Comparison of ENCODE assay signal across 8 cellular contexts in the genomic region with DNA sequence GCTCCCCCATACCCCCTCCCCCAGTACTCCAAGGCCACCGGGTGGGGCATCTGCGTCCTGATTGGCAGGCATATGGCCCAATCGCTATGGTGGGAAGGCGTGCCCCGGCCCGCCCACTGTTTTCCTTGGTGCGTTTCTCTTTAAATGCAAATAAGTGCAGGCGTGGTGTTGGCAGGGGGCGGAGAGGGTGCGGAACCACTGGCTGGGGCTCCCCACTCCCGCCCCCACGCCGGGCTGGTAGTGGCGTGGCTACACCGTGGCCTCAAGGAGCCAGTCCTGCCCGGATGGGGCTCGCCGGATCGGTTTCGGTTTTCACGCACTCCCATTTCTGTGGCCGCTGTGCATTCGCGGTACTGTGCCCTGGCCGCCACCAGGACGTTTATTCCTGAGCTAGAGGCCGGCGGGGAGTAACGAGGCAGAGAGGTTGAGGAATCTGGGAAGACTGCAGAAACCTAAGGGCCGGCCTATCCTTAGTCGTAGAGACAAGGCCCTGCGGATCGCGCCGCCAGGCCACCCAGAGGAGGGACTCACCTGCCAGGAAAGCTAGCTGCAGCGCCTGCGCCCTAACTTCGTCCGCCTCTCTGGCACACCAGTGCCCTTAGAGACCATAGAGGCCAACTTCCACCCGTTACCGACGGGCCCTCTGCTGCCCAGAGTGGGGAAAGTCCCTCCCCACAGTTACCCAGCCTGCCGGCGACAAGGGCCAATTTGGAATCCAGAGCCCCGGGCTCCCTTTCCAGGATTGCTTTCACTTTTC. TPM values are rescaled to one million over a fixed set of nuclear protein-coding genes. Genes with fewer than 3 reads are reported as not detected.
DNase-seq lines count a peak whose midpoint lies in the region; TF ChIP-seq lines count a peak whose summit lies in the region.

No MANE protein-coding gene starts in this region.

- H3K9me3 Mint-ChIP-seq in Caco-2 (ENCODE audit: unreplicated experiment) = no peaks in the 10 kb centered on the region
- H3K9me3 Mint-ChIP-seq in mesothelial cell of epicardium = peaks cover 4% of the 10 kb centered on the region

- DNase-seq in Caco-2 (peak; percentile 92 to 94), GM20000 (ENCODE audit: low spot score) (peak; percentile 92), HS-5 (ENCODE audit: low read depth) (peak; percentile 72), NOMO-1 treated with DMSO at 0.1 percent for 48 hours (lab: John Stamatoyannopoulos, UW; ENCODE audit: unreplicated experiment) (peak; percentile 80), mesothelial cell of epicardium (ENCODE audit: low spot score in 2 of 2, unreplicated experiment in 2 of 2) (peak; percentile 71 to 88)
- peak; percentile 73 for DNase-seq in activated CD8-positive, alpha-beta memory T cell treated with anti-CD3 and anti-CD28 coated beads, Interleukin-2, amount 50 U/mL, for 1 hour (ENCODE audit: extremely low read depth)
- peak; percentile 71 to 79 for DNase-seq in stimulated activated CD8-positive, alpha-beta memory T cell treated with anti-CD3 and anti-CD28 coated beads, Interleukin-15, amount 100 ng/mL, for 4 hours (ENCODE audit: low read depth in 2 of 2)

- H3K27me3 ChIP-seq in Caco-2 (replicated peaks; ENCODE audit: control insufficient read depth, insufficient read depth, low read length) (no peaks in the 10 kb centered on the region), endocrine pancreas (ENCODE audit: control insufficient read depth, insufficient read depth, low read length) (no peaks in the 10 kb centered on the region)

- intact Hi-C loops in Caco-2 (cut with micrococcal nuclease; ENCODE audit: unreplicated experiment) = loop anchor here (1.0 to 10.0 kb wide), 5 partner anchors 17 to 452 kb away; a partner anchor contains a TSS

- CTCF ChIA-PET in Caco-2 (lab: Charles Lee) = interaction anchor here (0.6 to 2.7 kb wide), 3 partner anchors 17 to 1200 kb away, joined by 3 to 12 read pairs (median 6); no protein-coding TSS in a partner anchor

- BruUV-seq in Caco-2 (replicated peaks; lab: Mats Ljungman, UMichigan) = TSS peak; percentile 84

- H3K9me3 ChIP-seq in Caco-2 (no peaks in the 10 kb centered on the region), endocrine pancreas (ENCODE audit: control insufficient read depth, low read length) (no peaks in the 10 kb centered on the region)

- H3K36me3 Mint-ChIP-seq in Caco-2 (ENCODE audit: insufficient read depth, unreplicated experiment) (no peaks in the 10 kb centered on the region), mesothelial cell of epicardium (no peaks in the 10 kb centered on the region)

- H3K4me1 ChIP-seq in Caco-2 (no peaks in the 10 kb centered on the region), endocrine pancreas (ENCODE audit: control insufficient read depth, insufficient read depth, low read length) (peaks cover 4% of the 10 kb centered on the region)

- H3K4me3 Mint-ChIP-seq in Caco-2 (ENCODE audit: unreplicated experiment) (peak overlapping the region; percentile 76), mesothelial cell of epicardium (peak overlapping the region; percentile 75)

- POLR2A ChIA-PET in Caco-2 (lab: Charles Lee) = interaction anchor here (1.5 kb wide), 1 partner anchor 17 kb away, joined by 7 read pairs; no protein-coding TSS in a partner anchor

- H3K4me1 Mint-ChIP-seq in Caco-2 (ENCODE audit: low read depth, unreplicated experiment) (no peaks in the 10 kb centered on the region), mesothelial cell of epicardium (peaks cover 28% of the 10 kb centered on the region)

- H3K9ac ChIP-seq in endocrine pancreas (ENCODE audit: control insufficient read depth, insufficient read depth, low read length) = peak overlapping the region; percentile 81

- H3K4me3 ChIP-seq in Caco-2 (ENCODE audit: low read depth, low read length) (peak overlapping the region; percentile 52), endocrine pancreas (ENCODE audit: control insufficient read depth, insufficient read depth, low read length) (peak overlapping the region; percentile 24)

- peak in 1 of 2 experiments; percentile 29 for TF ChIP-seq CTCF in Caco-2 (IDR thresholded peaks at IDR 0.05; ENCODE audit: insufficient read depth in 1 of 2, low read depth in 1 of 2, low read length in 1 of 2, severe bottlenecking in 1 of 2, unreplicated experiment in 1 of 2)
- no peak for TF ChIP-seq CTCF in GM20000 (IDR thresholded peaks at IDR 0.05; ENCODE audit: extremely low read depth, missing control alignments)
- TF ChIP-seq CTCF in mesothelial cell of epicardium (IDR thresholded peaks at IDR 0.05; ENCODE audit: unreplicated experiment) = no peak

- H3K27me3 Mint-ChIP-seq in Caco-2 (ENCODE audit: insufficient read depth, unreplicated experiment) (no peaks in the 10 kb centered on the region), mesothelial cell of epicardium (ENCODE audit: low read depth) (no peaks in the 10 kb centered on the region)

- H3K36me3 ChIP-seq in Caco-2 (ENCODE audit: control insufficient read depth, insufficient read depth, low read length) = no peaks in the 10 kb centered on the region
- H3K36me3 ChIP-seq in endocrine pancreas (ENCODE audit: control insufficient read depth, insufficient read depth, low read length) = no peaks in the 10 kb centered on the region

- H3K27ac Mint-ChIP-seq in Caco-2 (ENCODE audit: unreplicated experiment) (peak overlapping the region; percentile 79), mesothelial cell of epicardium (peak overlapping the region; percentile 96)

RNA-seq across cellular contexts. Expression of a gene that starts 0.4 kb away (rescaled TPM):
- total RNA-seq in Caco-2 (2022) (11.0 and 11.8 TPM in 2 replicates), mesothelial cell of epicardium (15.0 to 15.8 TPM (median 15.8 TPM) in 3 replicates)

RNA-seq across cellular contexts. Expression of a gene that starts 24.5 kb away (rescaled TPM):
- total RNA-seq in Caco-2 (2022) = not detected in 2 replicates
- total RNA-seq in mesothelial cell of epicardium = 0.18 to 0.73 TPM (median 0.67 TPM) in 3 replicates

Comparison
In these comparisons a context has a peak if more than half of its experiments do, and no peak if none do; other contexts are left out.
1. Peak in every context shown above with its lines: DNase-seq and H3K4me3 ChIP-seq.